ENCODE assay signal across 21 cellular contexts in genomic region chr1:149977345-149977744, GRCh38. TPM values are rescaled to one million over a fixed set of nuclear protein-coding genes. Genes with fewer than 3 reads are reported as not detected.
DNase-seq lines count a peak whose midpoint lies in the region; ATAC-seq and TF ChIP-seq lines count a peak whose summit lies in the region.
"Had no signal": no experiment of that assay in that cellular context is flagged by ENCODE, and none has a peak within 500 bp of the region (broad histone marks: within the 10 kb centered on the region; RNA-seq: fewer than 3 reads in every experiment).

No MANE protein-coding gene starts in this region.

- no peak for TF ChIP-seq CTCF in Peyer's patch (IDR thresholded peaks at IDR 0.05)
- TF ChIP-seq CTCF in smooth muscle cell (IDR thresholded peaks at IDR 0.05; ENCODE audit: borderline replicate concordance, insufficient read depth, poor library complexity, severe bottlenecking) = no peak

- H3K27ac Mint-ChIP-seq in CD8-positive, alpha-beta memory T cell = peak overlapping the region in 2 of 8 donors; percentile 13 to 23
- H3K27ac Mint-ChIP-seq: activated naive CD8-positive, alpha-beta T cell; immature natural killer cell; T-cell had no signal

- H3K4me3 Mint-ChIP-seq in CD8-positive, alpha-beta memory T cell = no peak overlapping the region
- H3K4me3 Mint-ChIP-seq: activated naive CD8-positive, alpha-beta T cell; immature natural killer cell; T-cell had no signal

- H3K9ac ChIP-seq in smooth muscle cell (ENCODE audit: low read depth) = no peak overlapping the region

- no peaks in the 10 kb centered on the region for H3K27me3 Mint-ChIP-seq in CD8-positive, alpha-beta memory T cell
- H3K27me3 Mint-ChIP-seq: activated naive CD8-positive, alpha-beta T cell; T-cell had no signal

- H3F3A ChIP-seq in smooth muscle cell (ENCODE audit: low read depth) = no peaks in the 10 kb centered on the region

- H3K4me3 ChIP-seq in Peyer's patch = no peak overlapping the region
- H3K4me3 ChIP-seq in CD8-positive, alpha-beta memory T cell (ENCODE audit: low read length) = no peak overlapping the region
- H3K4me3 ChIP-seq in smooth muscle cell = no peak overlapping the region
- H3K4me3 ChIP-seq: MG63, upper lobe of right lung had no signal

- ATAC-seq in HG03442 (IDR thresholded peaks at IDR 0.05; ENCODE audit: unreplicated experiment) = no peak
- ATAC-seq: HCT116, T-cell, upper lobe of right lung had no signal

- peaks cover 8 to 45% (median 23%) of the 10 kb centered on the region in 3 donors for H3K36me3 Mint-ChIP-seq in CD8-positive, alpha-beta memory T cell

- H3K4me1 Mint-ChIP-seq in CD8-positive, alpha-beta memory T cell = peaks cover 11 to 26% (median 13%) of the 10 kb centered on the region in 3 donors

- no peak overlapping the region for H3K4me2 ChIP-seq in smooth muscle cell

- no peaks in the 10 kb centered on the region for H3K27me3 ChIP-seq in Peyer's patch
- H3K27me3 ChIP-seq in CD8-positive, alpha-beta memory T cell (ENCODE audit: insufficient read depth, low read length, poor library complexity, severe bottlenecking) = no peaks in the 10 kb centered on the region
- no peaks in the 10 kb centered on the region for H3K27me3 ChIP-seq in smooth muscle cell (ENCODE audit: low read depth)
- H3K27me3 ChIP-seq: BE2C, MG63, upper lobe of right lung had no signal

- no peaks in the 10 kb centered on the region for H3K9me3 ChIP-seq in Peyer's patch
- H3K9me3 ChIP-seq in CD8-positive, alpha-beta memory T cell (ENCODE audit: low read length) = no peaks in the 10 kb centered on the region
- no peaks in the 10 kb centered on the region for H3K9me3 ChIP-seq in smooth muscle cell (replicated peaks; ENCODE audit: low read depth)
- H3K9me3 ChIP-seq: BE2C, MG63, upper lobe of right lung had no signal

- peaks cover 0 to 31% (median 0%) of the 10 kb centered on the region in 3 donors for H3K36me3 ChIP-seq in Peyer's patch
- H3K36me3 ChIP-seq in CD8-positive, alpha-beta memory T cell (ENCODE audit: insufficient read depth, low read length) = no peaks in the 10 kb centered on the region
- H3K36me3 ChIP-seq in smooth muscle cell (ENCODE audit: low read depth) = peaks cover 11% of the 10 kb centered on the region

- no peaks in the 10 kb centered on the region for H3K9me3 Mint-ChIP-seq in CD8-positive, alpha-beta memory T cell
- H3K9me3 Mint-ChIP-seq: immature natural killer cell, T-cell had no signal

- no peak overlapping the region for H2AFZ ChIP-seq in smooth muscle cell (ENCODE audit: low read depth)

- 99% methylated on average over 3 of the region's 3 CpGs for WGBS in smooth muscle cell (ENCODE audit: low lambda C conversion rate)

- no peak overlapping the region for H3K27ac ChIP-seq in Peyer's patch
- H3K27ac ChIP-seq in CD8-positive, alpha-beta memory T cell (ENCODE audit: low read depth, low read length) = no peak overlapping the region
- H3K27ac ChIP-seq in smooth muscle cell (ENCODE audit: low read depth) = no peak overlapping the region
- H3K27ac ChIP-seq: upper lobe of right lung had no signal

- peaks cover 40% of the 10 kb centered on the region for H4K20me1 ChIP-seq in smooth muscle cell (ENCODE audit: low read depth)

- DNase-seq in NCI-H526 (lab: John Stamatoyannopoulos, UW) (peak; percentile 38 to 51), NCI-H526 treated with DMSO at 0.1 percent for 48 hours (lab: John Stamatoyannopoulos, UW) (no peak), NCI-H2081 (lab: John Stamatoyannopoulos, UW) (peak; percentile 5 to 61), NCI-H524 treated with DMSO at 0.1 percent for 48 hours (lab: John Stamatoyannopoulos, UW) (peak; percentile 12), Peyer's patch (no peak), smooth muscle cell (lab: John Stamatoyannopoulos, UW; ENCODE audit: unreplicated experiment) (no peak)
- no peak for DNase-seq in CD8-positive, alpha-beta memory T cell
- DNase-seq: activated CD4-positive, alpha-beta T cell treated with anti-CD3 and anti-CD28 coated beads for 4 hours; BE2C; cerebellar nuclear complex; foreskin fibroblast; immature natural killer cell; MG63; NCI-H226; SIG-M5; stimulated activated CD4-positive, alpha-beta T cell treated with anti-CD3 and anti-CD28 coated beads, Interleukin-4, amount 100 ng/mL, for 24 hours; T-cell; upper lobe of right lung had no signal

- POLR2A ChIA-PET in CD8-positive, alpha-beta memory T cell (lab: Charles Lee) = no interaction called here

- peaks cover 60% of the 10 kb centered on the region for H3K79me2 ChIP-seq in smooth muscle cell (ENCODE audit: low read depth)

- no peak for TF ChIP-seq POLR2A in Peyer's patch (IDR thresholded peaks at IDR 0.05)

- CTCF ChIA-PET in CD8-positive, alpha-beta memory T cell (lab: Charles Lee) = no interaction called here

- peaks cover 0 to 14% (median 0%) of the 10 kb centered on the region in 4 donors for H3K4me1 ChIP-seq in Peyer's patch
- H3K4me1 ChIP-seq in CD8-positive, alpha-beta memory T cell (ENCODE audit: insufficient read depth, low read length) = no peaks in the 10 kb centered on the region
- no peaks in the 10 kb centered on the region for H3K4me1 ChIP-seq in smooth muscle cell (ENCODE audit: low read depth)
- H3K4me1 ChIP-seq: BE2C had no signal

RNA-seq across cellular contexts. Expression of gene OTUD7B, which starts 33.2 kb away (rescaled TPM):
- 10 to 100 TPM; 12.4 to 22.0 (median 19.5) TPM for total RNA-seq in Peyer's patch
- total RNA-seq in CD8-positive, alpha-beta memory T cell = 10 to 100 TPM; 39.7 to 41.0 TPM
- 1.9 TPM for polyA plus RNA-seq in CD8-positive, alpha-beta memory T cell
- total RNA-seq in smooth muscle cell = 10.8 and 16.1 TPM in 2 replicates
- polyA plus RNA-seq in smooth muscle cell = 1.9 and 2.7 TPM in 2 replicates

RNA-seq across cellular contexts. Expression of gene MTMR11, which starts 40.7 kb away (rescaled TPM):
- total RNA-seq in Peyer's patch (100 to 1,000 TPM in 3 of 4 donors, 10 to 100 TPM in 1; 47.9 to 210 (median 175) TPM), smooth muscle cell (19.4 and 23.5 TPM in 2 replicates)
- 1 to 10 TPM; 1.6 to 1.9 TPM for total RNA-seq in CD8-positive, alpha-beta memory T cell
- polyA plus RNA-seq in CD8-positive, alpha-beta memory T cell = 0.14 TPM
- polyA plus RNA-seq in smooth muscle cell = 17.2 and 18.2 TPM in 2 replicates

RNA-seq across cellular contexts. Expression of gene SF3B4, which starts 49.7 kb away (rescaled TPM):
- 10 to 100 TPM; 21.0 to 32.2 (median 28.2) TPM for total RNA-seq in Peyer's patch
- 100 to 1,000 TPM; 111 to 124 TPM for total RNA-seq in CD8-positive, alpha-beta memory T cell
- 112 TPM for polyA plus RNA-seq in CD8-positive, alpha-beta memory T cell
- total RNA-seq in smooth muscle cell = 27.3 and 32.8 TPM in 2 replicates
- 72.9 and 75.3 TPM in 2 replicates for polyA plus RNA-seq in smooth muscle cell

RNA-seq across cellular contexts. Expression of gene SV2A, which starts 59.7 kb away (rescaled TPM):
- total RNA-seq in Peyer's patch (1 to 10 TPM in 3 of 4 donors, under 1 TPM in 1; 0.70 to 3.3 (median 2.2) TPM), smooth muscle cell (9.8 and 14.6 TPM in 2 replicates)
- total RNA-seq in CD8-positive, alpha-beta memory T cell = 1 to 10 TPM; 5.6 to 6.0 TPM
- polyA plus RNA-seq in CD8-positive, alpha-beta memory T cell = 2.9 TPM
- 10.5 and 14.0 TPM in 2 replicates for polyA plus RNA-seq in smooth muscle cell

Comparison
In these comparisons a context has a peak if more than half of its experiments do, and no peak if none do; other contexts are left out.
1. DNase-seq: peak in NCI-H526 (2 of 2), NCI-H2081 (2 of 2) and NCI-H524 treated with DMSO at 0.1 percent for 48 hours (single experiment); none in NCI-H526 treated with DMSO at 0.1 percent for 48 hours (single experiment), Peyer's patch (0 of 3), CD8-positive, alpha-beta memory T cell (0 of 5) and smooth muscle cell (single experiment).